1 cellular context compared by ENCODE assay signal in the genomic region with DNA sequence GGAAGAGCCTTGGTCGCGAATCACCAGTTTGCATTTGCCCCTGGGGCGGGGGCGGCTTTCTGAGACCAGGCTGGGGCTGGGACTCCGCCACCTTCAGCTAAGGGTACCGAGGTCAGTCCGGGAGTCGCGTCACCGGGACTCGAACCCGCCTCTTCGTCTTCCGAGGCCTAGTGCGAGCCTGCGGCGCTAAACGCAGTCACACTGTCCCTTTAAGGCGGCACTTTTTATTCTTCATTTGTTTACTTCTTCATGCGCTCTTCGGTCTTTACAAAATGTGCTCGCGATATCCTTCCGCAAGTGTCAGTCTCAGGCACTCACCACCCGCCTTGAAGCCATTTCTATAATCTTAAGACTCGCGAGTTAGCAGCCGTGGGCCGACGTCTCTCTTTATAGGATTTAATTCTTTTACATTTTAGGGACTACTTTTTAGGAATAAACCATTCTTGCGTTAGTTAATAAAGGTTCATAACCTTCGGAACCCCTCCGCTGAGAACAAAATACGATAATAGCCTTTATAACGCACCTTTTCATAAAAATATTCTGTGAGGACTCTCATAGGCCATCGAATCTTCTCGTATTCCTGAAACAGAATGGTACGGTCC.
TF ChIP-seq lines count a peak whose summit lies in the region.

No MANE protein-coding gene starts in this region.

TF ChIP-seq in HepG2, 621 proteins besides CTCF, POLR2A, EP300 and RAD21 (continued from another document and continues in another):
- TF ChIP-seq, protein P1, sequence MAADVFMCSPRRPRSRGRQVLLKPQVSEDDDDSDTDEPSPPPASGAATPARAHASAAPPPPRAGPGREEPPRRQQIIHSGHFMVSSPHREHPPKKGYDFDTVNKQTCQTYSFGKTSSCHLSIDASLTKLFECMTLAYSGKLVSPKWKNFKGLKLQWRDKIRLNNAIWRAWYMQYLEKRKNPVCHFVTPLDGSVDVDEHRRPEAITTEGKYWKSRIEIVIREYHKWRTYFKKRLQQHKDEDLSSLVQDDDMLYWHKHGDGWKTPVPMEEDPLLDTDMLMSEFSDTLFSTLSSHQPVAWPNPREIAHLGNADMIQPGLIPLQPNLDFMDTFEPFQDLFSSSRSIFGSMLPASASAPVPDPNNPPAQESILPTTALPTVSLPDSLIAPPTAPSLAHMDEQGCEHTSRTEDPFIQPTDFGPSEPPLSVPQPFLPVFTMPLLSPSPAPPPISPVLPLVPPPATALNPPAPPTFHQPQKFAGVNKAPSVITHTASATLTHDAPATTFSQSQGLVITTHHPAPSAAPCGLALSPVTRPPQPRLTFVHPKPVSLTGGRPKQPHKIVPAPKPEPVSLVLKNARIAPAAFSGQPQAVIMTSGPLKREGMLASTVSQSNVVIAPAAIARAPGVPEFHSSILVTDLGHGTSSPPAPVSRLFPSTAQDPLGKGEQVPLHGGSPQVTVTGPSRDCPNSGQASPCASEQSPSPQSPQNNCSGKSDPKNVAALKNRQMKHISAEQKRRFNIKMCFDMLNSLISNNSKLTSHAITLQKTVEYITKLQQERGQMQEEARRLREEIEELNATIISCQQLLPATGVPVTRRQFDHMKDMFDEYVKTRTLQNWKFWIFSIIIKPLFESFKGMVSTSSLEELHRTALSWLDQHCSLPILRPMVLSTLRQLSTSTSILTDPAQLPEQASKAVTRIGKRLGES (CRISPR knock-in tag; IDR thresholded peaks at IDR 0.05; ENCODE audit: borderline replicate concordance), result 0 out of 2 replicates have a peak, but pooled peaks have one; percentile 71
- TF ChIP-seq SMAD3 (CRISPR knock-in tag; IDR thresholded peaks at IDR 0.05) (no peak; the same call in 1 of the 2 replicates), TBX2 (CRISPR knock-in tag; IDR thresholded peaks at IDR 0.05; ENCODE audit: borderline replicate concordance) (no peak; the same call in 1 of the 2 replicates), ZNF737 (CRISPR knock-in tag; IDR thresholded peaks at IDR 0.05; ENCODE audit: borderline replicate concordance) (no peak), ZNF746 (CRISPR knock-in tag; IDR thresholded peaks at IDR 0.05) (peak; percentile 79; the same call in 1 of the 2 replicates), HNRNPL (IDR thresholded peaks at IDR 0.05; ENCODE audit: low read depth, low read length) (no peak), NFE2L2 (IDR thresholded peaks at IDR 0.05; ENCODE audit: low read length) (no peak), MBNL3 (CRISPR knock-in tag; conservative IDR thresholded peaks at IDR 0.05) (peak; percentile 94; the same call in 1 of the 2 replicates), MTF1 (CRISPR knock-in tag; IDR thresholded peaks at IDR 0.05) (no peak; the same call in 1 of the 2 replicates), ZNF225 (CRISPR knock-in tag; IDR thresholded peaks at IDR 0.05) (0 out of 2 replicates have a peak, but pooled peaks have one; percentile 78), TBL1XR1 (IDR thresholded peaks at IDR 0.05; ENCODE audit: borderline replicate concordance, low read length, partially characterized antibody) (peak; percentile 81), MED8 (CRISPR knock-in tag; IDR thresholded peaks at IDR 0.05; ENCODE audit: insufficient replicate concordance) (no peak), ZNF782 (CRISPR knock-in tag; IDR thresholded peaks at IDR 0.05; ENCODE audit: borderline replicate concordance) (peak; percentile 1; the same call in 1 of the 2 replicates), DR1 (CRISPR knock-in tag; IDR thresholded peaks at IDR 0.05) (no peak), FOXA3 (CRISPR knock-in tag; IDR thresholded peaks at IDR 0.05) (peak; percentile 95), ZNF572 (CRISPR knock-in tag; IDR thresholded peaks at IDR 0.05) (no peak), NFIC (IDR thresholded peaks at IDR 0.05; ENCODE audit: low read length) (peak; percentile 88), HOXA3 (CRISPR knock-in tag; IDR thresholded peaks at IDR 0.05) (peak; percentile 74; the same call in 1 of the 2 replicates), MBD4 (IDR thresholded peaks at IDR 0.05; ENCODE audit: borderline replicate concordance, low read length) (no peak), TCF7 (IDR thresholded peaks at IDR 0.05; ENCODE audit: low read depth) (peak; percentile 45; the same call in 1 of the 2 replicates), RXRB (CRISPR knock-in tag; IDR thresholded peaks at IDR 0.05; ENCODE audit: borderline replicate concordance) (peak; percentile 54; the same call in 1 of the 2 replicates), ZNF883 (CRISPR knock-in tag; IDR thresholded peaks at IDR 0.05; ENCODE audit: not compliant biosample characterization) (no peak), TBX3 (IDR thresholded peaks at IDR 0.05; ENCODE audit: borderline replicate concordance) (0 out of 2 replicates have a peak, but pooled peaks have one; percentile 18), SSRP1 (CRISPR knock-in tag; IDR thresholded peaks at IDR 0.05) (0 out of 2 replicates have a peak, but pooled peaks have one; percentile 14), POLR2G (IDR thresholded peaks at IDR 0.05; ENCODE audit: low read depth, low read length) (peak; percentile 13; the same call in 1 of the 2 replicates), FOXO1 (CRISPR knock-in tag; IDR thresholded peaks at IDR 0.05) (peak; percentile 93), NFKBIZ (CRISPR knock-in tag; IDR thresholded peaks at IDR 0.05) (peak; percentile 53; the same call in 1 of the 2 replicates), ZNF331 (CRISPR knock-in tag; IDR thresholded peaks at IDR 0.05) (peak; percentile 61), SMARCC2 (IDR thresholded peaks at IDR 0.05) (no peak), ZSCAN21 (CRISPR knock-in tag; IDR thresholded peaks at IDR 0.05; ENCODE audit: borderline replicate concordance) (peak; percentile 74; the same call in 1 of the 2 replicates), SPEN (CRISPR knock-in tag; IDR thresholded peaks at IDR 0.05; ENCODE audit: low read depth) (peak; percentile 66; the same call in 1 of the 2 replicates), ZNF607 (CRISPR knock-in tag; IDR thresholded peaks at IDR 0.05; ENCODE audit: borderline replicate concordance) (peak; percentile 72), PTBP1 (IDR thresholded peaks at IDR 0.05; ENCODE audit: low read depth, low read length, poor library complexity, severe bottlenecking) (no peak), ZNF431 (CRISPR knock-in tag; IDR thresholded peaks at IDR 0.05; ENCODE audit: borderline replicate concordance, low read depth) (no peak), ZKSCAN5 (CRISPR knock-in tag; IDR thresholded peaks at IDR 0.05) (no peak), ZNF768 (CRISPR knock-in tag; IDR thresholded peaks at IDR 0.05) (no peak), ZFYVE20 (CRISPR knock-in tag; IDR thresholded peaks at IDR 0.05; ENCODE audit: borderline replicate concordance, low read depth) (0 out of 2 replicates have a peak, but pooled peaks have one; percentile 30), ZSCAN30 (CRISPR knock-in tag; IDR thresholded peaks at IDR 0.05) (peak; percentile 73; the same call in 1 of the 2 replicates), ZNF20 (CRISPR knock-in tag; IDR thresholded peaks at IDR 0.05) (no peak; the same call in 1 of the 2 replicates), MEIS2 (CRISPR knock-in tag; IDR thresholded peaks at IDR 0.05) (no peak; the same call in 1 of the 2 replicates), HOXA5 (CRISPR knock-in tag; IDR thresholded peaks at IDR 0.05) (peak; percentile 39; the same call in 1 of the 2 replicates), STAG1 (CRISPR knock-in tag; IDR thresholded peaks at IDR 0.05) (no peak; the same call in 1 of the 2 replicates), CC2D1A (CRISPR knock-in tag; IDR thresholded peaks at IDR 0.05) (no peak)
- TF ChIP-seq, protein P2, sequence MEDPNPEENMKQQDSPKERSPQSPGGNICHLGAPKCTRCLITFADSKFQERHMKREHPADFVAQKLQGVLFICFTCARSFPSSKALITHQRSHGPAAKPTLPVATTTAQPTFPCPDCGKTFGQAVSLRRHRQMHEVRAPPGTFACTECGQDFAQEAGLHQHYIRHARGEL (CRISPR knock-in tag; IDR thresholded peaks at IDR 0.05), result no peak
- TF ChIP-seq, protein P3, sequence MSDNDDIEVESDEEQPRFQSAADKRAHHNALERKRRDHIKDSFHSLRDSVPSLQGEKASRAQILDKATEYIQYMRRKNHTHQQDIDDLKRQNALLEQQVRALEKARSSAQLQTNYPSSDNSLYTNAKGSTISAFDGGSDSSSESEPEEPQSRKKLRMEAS (IDR thresholded peaks at IDR 0.05), result peak; percentile 95
- TF ChIP-seq, protein P4, sequence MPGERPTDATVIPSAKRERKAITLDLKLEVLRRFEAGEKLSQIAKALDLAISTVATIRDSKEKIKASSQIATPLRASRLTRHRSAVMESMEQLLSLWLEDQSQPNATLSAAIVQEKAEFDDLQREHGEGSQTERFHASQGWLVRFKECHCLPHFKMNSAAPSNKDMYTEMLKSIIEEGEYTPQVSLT (CRISPR knock-in tag; IDR thresholded peaks at IDR 0.05; ENCODE audit: borderline replicate concordance, low read depth), result no peak; the same call in 1 of the 2 replicates
- TF ChIP-seq, protein P5, sequence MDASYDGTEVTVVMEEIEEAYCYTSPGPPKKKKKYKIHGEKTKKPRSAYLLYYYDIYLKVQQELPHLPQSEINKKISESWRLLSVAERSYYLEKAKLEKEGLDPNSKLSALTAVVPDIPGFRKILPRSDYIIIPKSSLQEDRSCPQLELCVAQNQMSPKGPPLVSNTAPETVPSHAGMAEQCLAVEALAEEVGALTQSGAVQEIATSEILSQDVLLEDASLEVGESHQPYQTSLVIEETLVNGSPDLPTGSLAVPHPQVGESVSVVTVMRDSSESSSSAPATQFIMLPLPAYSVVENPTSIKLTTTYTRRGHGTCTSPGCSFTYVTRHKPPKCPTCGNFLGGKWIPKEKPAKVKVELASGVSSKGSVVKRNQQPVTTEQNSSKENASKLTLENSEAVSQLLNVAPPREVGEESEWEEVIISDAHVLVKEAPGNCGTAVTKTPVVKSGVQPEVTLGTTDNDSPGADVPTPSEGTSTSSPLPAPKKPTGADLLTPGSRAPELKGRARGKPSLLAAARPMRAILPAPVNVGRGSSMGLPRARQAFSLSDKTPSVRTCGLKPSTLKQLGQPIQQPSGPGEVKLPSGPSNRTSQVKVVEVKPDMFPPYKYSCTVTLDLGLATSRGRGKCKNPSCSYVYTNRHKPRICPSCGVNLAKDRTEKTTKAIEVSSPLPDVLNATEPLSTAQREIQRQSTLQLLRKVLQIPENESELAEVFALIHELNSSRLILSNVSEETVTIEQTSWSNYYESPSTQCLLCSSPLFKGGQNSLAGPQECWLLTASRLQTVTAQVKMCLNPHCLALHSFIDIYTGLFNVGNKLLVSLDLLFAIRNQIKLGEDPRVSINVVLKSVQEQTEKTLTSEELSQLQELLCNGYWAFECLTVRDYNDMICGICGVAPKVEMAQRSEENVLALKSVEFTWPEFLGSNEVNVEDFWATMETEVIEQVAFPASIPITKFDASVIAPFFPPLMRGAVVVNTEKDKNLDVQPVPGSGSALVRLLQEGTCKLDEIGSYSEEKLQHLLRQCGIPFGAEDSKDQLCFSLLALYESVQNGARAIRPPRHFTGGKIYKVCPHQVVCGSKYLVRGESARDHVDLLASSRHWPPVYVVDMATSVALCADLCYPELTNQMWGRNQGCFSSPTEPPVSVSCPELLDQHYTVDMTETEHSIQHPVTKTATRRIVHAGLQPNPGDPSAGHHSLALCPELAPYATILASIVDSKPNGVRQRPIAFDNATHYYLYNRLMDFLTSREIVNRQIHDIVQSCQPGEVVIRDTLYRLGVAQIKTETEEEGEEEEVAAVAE (CRISPR knock-in tag; IDR thresholded peaks at IDR 0.05; ENCODE audit: borderline replicate concordance), result no peak
- TF ChIP-seq, protein P6, sequence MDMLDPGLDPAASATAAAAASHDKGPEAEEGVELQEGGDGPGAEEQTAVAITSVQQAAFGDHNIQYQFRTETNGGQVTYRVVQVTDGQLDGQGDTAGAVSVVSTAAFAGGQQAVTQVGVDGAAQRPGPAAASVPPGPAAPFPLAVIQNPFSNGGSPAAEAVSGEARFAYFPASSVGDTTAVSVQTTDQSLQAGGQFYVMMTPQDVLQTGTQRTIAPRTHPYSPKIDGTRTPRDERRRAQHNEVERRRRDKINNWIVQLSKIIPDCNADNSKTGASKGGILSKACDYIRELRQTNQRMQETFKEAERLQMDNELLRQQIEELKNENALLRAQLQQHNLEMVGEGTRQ (IDR thresholded peaks at IDR 0.05; ENCODE audit: low read depth, low read length), result no peak
- TF ChIP-seq, protein P6 (CRISPR knock-in tag; IDR thresholded peaks at IDR 0.05; ENCODE audit: borderline replicate concordance), result no peak
- TF ChIP-seq, protein P7, sequence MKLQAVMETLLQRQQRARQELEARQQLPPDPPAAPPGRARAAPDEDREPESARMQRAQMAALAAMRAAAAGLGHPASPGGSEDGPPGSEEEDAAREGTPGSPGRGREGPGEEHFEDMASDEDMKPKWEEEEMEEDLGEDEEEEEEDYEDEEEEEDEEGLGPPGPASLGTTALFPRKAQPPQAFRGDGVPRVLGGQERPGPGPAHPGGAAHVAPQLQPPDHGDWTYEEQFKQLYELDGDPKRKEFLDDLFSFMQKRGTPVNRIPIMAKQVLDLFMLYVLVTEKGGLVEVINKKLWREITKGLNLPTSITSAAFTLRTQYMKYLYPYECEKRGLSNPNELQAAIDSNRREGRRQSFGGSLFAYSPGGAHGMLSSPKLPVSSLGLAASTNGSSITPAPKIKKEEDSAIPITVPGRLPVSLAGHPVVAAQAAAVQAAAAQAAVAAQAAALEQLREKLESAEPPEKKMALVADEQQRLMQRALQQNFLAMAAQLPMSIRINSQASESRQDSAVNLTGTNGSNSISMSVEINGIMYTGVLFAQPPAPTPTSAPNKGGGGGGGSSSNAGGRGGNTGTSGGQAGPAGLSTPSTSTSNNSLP (IDR thresholded peaks at IDR 0.05; ENCODE audit: low read depth, low read length), result peak; percentile 95
- TF ChIP-seq, protein P8, sequence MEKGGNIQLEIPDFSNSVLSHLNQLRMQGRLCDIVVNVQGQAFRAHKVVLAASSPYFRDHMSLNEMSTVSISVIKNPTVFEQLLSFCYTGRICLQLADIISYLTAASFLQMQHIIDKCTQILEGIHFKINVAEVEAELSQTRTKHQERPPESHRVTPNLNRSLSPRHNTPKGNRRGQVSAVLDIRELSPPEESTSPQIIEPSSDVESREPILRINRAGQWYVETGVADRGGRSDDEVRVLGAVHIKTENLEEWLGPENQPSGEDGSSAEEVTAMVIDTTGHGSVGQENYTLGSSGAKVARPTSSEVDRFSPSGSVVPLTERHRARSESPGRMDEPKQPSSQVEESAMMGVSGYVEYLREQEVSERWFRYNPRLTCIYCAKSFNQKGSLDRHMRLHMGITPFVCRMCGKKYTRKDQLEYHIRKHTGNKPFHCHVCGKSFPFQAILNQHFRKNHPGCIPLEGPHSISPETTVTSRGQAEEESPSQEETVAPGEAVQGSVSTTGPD (CRISPR knock-in tag; IDR thresholded peaks at IDR 0.05), result no peak
- TF ChIP-seq, protein P9, sequence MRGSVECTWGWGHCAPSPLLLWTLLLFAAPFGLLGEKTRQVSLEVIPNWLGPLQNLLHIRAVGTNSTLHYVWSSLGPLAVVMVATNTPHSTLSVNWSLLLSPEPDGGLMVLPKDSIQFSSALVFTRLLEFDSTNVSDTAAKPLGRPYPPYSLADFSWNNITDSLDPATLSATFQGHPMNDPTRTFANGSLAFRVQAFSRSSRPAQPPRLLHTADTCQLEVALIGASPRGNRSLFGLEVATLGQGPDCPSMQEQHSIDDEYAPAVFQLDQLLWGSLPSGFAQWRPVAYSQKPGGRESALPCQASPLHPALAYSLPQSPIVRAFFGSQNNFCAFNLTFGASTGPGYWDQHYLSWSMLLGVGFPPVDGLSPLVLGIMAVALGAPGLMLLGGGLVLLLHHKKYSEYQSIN (CRISPR knock-in tag; IDR thresholded peaks at IDR 0.05; ENCODE audit: borderline replicate concordance), result no peak
